Comparison of ENCODE assay signal across 19 cellular contexts in genomic region chr2:46347649-46348280, GRCh38. TPM values are rescaled to one million over a fixed set of nuclear protein-coding genes. Genes with fewer than 3 reads are reported as not detected.
A peak's percentile ranks its signal among the peaks of the same experiment; 100 is the strongest.
DNase-seq lines count a peak whose midpoint lies in the region; ATAC-seq and TF ChIP-seq lines count a peak whose summit lies in the region.
"Had no signal": no experiment of that assay in that cellular context is flagged by ENCODE, and none has a peak within 500 bp of the region (broad histone marks: within the 10 kb centered on the region; RNA-seq: fewer than 3 reads in every experiment).

No MANE protein-coding gene starts in this region.

- peaks cover 2 to 34% (median 18%) of the 10 kb centered on the region in 4 donors for H3K4me1 ChIP-seq in liver (ENCODE audit: control insufficient read depth in 4 of 4, insufficient read depth in 4 of 4, low read length in 3 of 4)
- H3K4me1 ChIP-seq: HAP-1 had no signal

- H3K27ac ChIP-seq in CD4-positive, alpha-beta T cell (ENCODE audit: low read depth, low read length) = no peak overlapping the region
- peak overlapping the region; percentile 15 to 39 for H3K27ac ChIP-seq in liver (ENCODE audit: low read depth in 1 of 2, low read length in 2 of 2)
- H3K27ac ChIP-seq: WERI-Rb-1 had no signal

- intact Hi-C loops in CD4-positive, alpha-beta T cell (cut with DNase I, micrococcal nuclease) = loop anchor here in 1 of 2 experiments (5.0 kb wide), 1 partner anchor 50 kb away; the partner anchor contains the start of gene EPAS1

- H3K4me3 ChIP-seq in liver (ENCODE audit: low read depth in 1 of 3, low read length in 3 of 3) = no peak overlapping the region
- H3K4me3 ChIP-seq: HAP-1 had no signal

- WGBS in liver = 81% methylated on average over 11 of the region's 11 CpGs

- DNase-seq in CD4-positive, alpha-beta T cell = no peak
- DNase-seq in NCI-H1694 (lab: John Stamatoyannopoulos, UW) = no peak
- no peak for DNase-seq in anterior cingulate cortex (lab: John Stamatoyannopoulos, UW)
- DNase-seq: activated naive CD4-positive, alpha-beta T cell; DMS53; effector CD4-positive, alpha-beta T cell; NCI-H1048; NCI-H748 treated with DMSO at 0.1 percent for 48 hours; retina; SW 1271 had no signal

- H3K27ac Mint-ChIP-seq in CD4-positive, alpha-beta T cell = peak overlapping the region; percentile 38
- H3K27ac Mint-ChIP-seq: nephron had no signal

- peak overlapping the region; percentile 35 for H3K4me3 Mint-ChIP-seq in CD4-positive, alpha-beta T cell
- H3K4me3 Mint-ChIP-seq: nephron had no signal

- H3K9ac ChIP-seq in liver (ENCODE audit: low read depth in 1 of 2, low read length in 2 of 2) = no peak overlapping the region

- no peaks in the 10 kb centered on the region for H3K36me3 Mint-ChIP-seq in CD4-positive, alpha-beta T cell (ENCODE audit: low read depth)

- H3K27me3 ChIP-seq in CD4-positive, alpha-beta T cell (ENCODE audit: control insufficient read depth, insufficient read depth, low read length) = no peaks in the 10 kb centered on the region
- no peaks in the 10 kb centered on the region for H3K27me3 ChIP-seq in liver (ENCODE audit: control insufficient read depth in 4 of 4, insufficient read depth in 4 of 4, low read length in 3 of 4)

- peaks cover 64% of the 10 kb centered on the region for H3K4me1 Mint-ChIP-seq in CD4-positive, alpha-beta T cell (ENCODE audit: low read depth)
- H3K4me1 Mint-ChIP-seq: nephron had no signal

- no peak for TF ChIP-seq RAD21 in liver (IDR thresholded peaks at IDR 0.05)

- H3K27me3 Mint-ChIP-seq in CD4-positive, alpha-beta T cell = no peaks in the 10 kb centered on the region

- H3K9me3 Mint-ChIP-seq in CD4-positive, alpha-beta T cell = no peaks in the 10 kb centered on the region
- H3K9me3 Mint-ChIP-seq: nephron had no signal

- H3K9me3 ChIP-seq in CD4-positive, alpha-beta T cell (ENCODE audit: control insufficient read depth, low read length) = no peaks in the 10 kb centered on the region
- H3K9me3 ChIP-seq in liver (ENCODE audit: control insufficient read depth in 4 of 4, low read length in 3 of 4) = no peaks in the 10 kb centered on the region
- H3K9me3 ChIP-seq: HAP-1 had no signal

- ATAC-seq in CD4-positive, alpha-beta T cell (ENCODE audit: poor library complexity) = no peak
- peak; percentile 71 for ATAC-seq in GM18511 (IDR thresholded peaks at IDR 0.05; ENCODE audit: unreplicated experiment)
- ATAC-seq in HG03521 (IDR thresholded peaks at IDR 0.05; ENCODE audit: unreplicated experiment) = peak; percentile 46
- ATAC-seq in GM19351 (IDR thresholded peaks at IDR 0.05; ENCODE audit: unreplicated experiment) = no peak
- no peak for ATAC-seq in HG02840 (IDR thresholded peaks at IDR 0.05; ENCODE audit: low FRiP score, unreplicated experiment)
- ATAC-seq: Panc1 had no signal

- H3K36me3 ChIP-seq in liver (ENCODE audit: control insufficient read depth in 4 of 4, insufficient read depth in 3 of 4, low read depth in 1 of 4, low read length in 3 of 4) = peaks cover 3 to 50% (median 34%) of the 10 kb centered on the region in 4 donors
- H3K36me3 ChIP-seq: HAP-1, WERI-Rb-1 had no signal

- POLR2A ChIA-PET in CD4-positive, alpha-beta T cell (lab: Charles Lee) = no interaction called here

- TF ChIP-seq CTCF in CD4-positive, alpha-beta T cell (IDR thresholded peaks at IDR 0.05) = no peak
- TF ChIP-seq CTCF in liver (IDR thresholded peaks at IDR 0.05; ENCODE audit: low read depth, low read length, missing input control) = no peak

- CTCF ChIA-PET in CD4-positive, alpha-beta T cell (lab: Charles Lee) = no interaction called here

TF ChIP-seq in liver, 16 proteins besides CTCF, POLR2A, EP300 and RAD21:
- TF ChIP-seq SP1 (IDR thresholded peaks at IDR 0.05) (no peak), TAF1 (conservative IDR thresholded peaks at IDR 0.05) (no peak)

RNA-seq across cellular contexts. Expression of gene EPAS1, which starts 50.6 kb away (rescaled TPM):
- 1 to 10 TPM; 4.2 to 5.4 TPM for total RNA-seq in CD4-positive, alpha-beta T cell
- total RNA-seq in liver = 100 to 1,000 TPM in 1 of 2 donors, 10 to 100 TPM in 1; 51.5 to 193 TPM
- polyA plus RNA-seq in liver = 10 to 100 TPM; 26.2 to 70.7 TPM

Comparison
In these comparisons a context has a peak if more than half of its experiments do, and no peak if none do; other contexts are left out.
1. ATAC-seq: peak in GM18511 (single experiment) and HG03521 (single experiment); none in CD4-positive, alpha-beta T cell (single experiment), GM19351 (single experiment) and HG02840 (single experiment).
2. RNA of gene EPAS1, which starts 50.6 kb away (total RNA-seq): 51.5 to 193 TPM in liver; 4.2 to 5.4 TPM in CD4-positive, alpha-beta T cell; every median in the first group is over 4 times any median in the second.